ENCODE assay signal across 12 cellular contexts in genomic region chr4:176193898-176194297, GRCh38. TPM values are rescaled to one million over a fixed set of nuclear protein-coding genes. Genes with fewer than 3 reads are reported as not detected.
DNase-seq lines count a peak whose midpoint lies in the region; ATAC-seq, FAIRE-seq and TF ChIP-seq lines count a peak whose summit lies in the region.
"Had no signal": no experiment of that assay in that cellular context is flagged by ENCODE, and none has a peak within 500 bp of the region (broad histone marks: within the 10 kb centered on the region; RNA-seq: fewer than 3 reads in every experiment).

No MANE protein-coding gene starts in this region.

- H3K4me3 ChIP-seq in PC-3 (ENCODE audit: low read length) (no peak overlapping the region; the same call in 1 of the 2 replicates), bronchial epithelial cell (ENCODE audit: low read depth, low read length) (no peak overlapping the region), small intestine (ENCODE audit: low read depth in 1 of 2, low read length in 2 of 2) (no peak overlapping the region)
- H3K4me3 ChIP-seq: coronary artery, stomach had no signal

- no peaks in the 10 kb centered on the region for H4K20me1 ChIP-seq in PC-3 (ENCODE audit: low read length)

- ATAC-seq in PC-3: peak; percentile 90
- no peak for ATAC-seq in HG02870 (IDR thresholded peaks at IDR 0.05; ENCODE audit: unreplicated experiment)
- ATAC-seq in effector memory CD8-positive, alpha-beta T cell (replicated peaks): no peak

- no peak overlapping the region for H3K4me3 Mint-ChIP-seq in effector memory CD8-positive, alpha-beta T cell

- H2AFZ ChIP-seq in PC-3 (ENCODE audit: low read length): peak overlapping the region; percentile 57

- BruUV-seq in PC-3 (replicated peaks; lab: Mats Ljungman, UMichigan): no TSS peak

- H3K9me3 Mint-ChIP-seq in effector memory CD8-positive, alpha-beta T cell: peaks cover 0 to 2% of the 10 kb centered on the region in 2 donors

- CTCF ChIA-PET in PC-3 (lab: Charles Lee): no interaction called here

- H3K27me3 Mint-ChIP-seq in effector memory CD8-positive, alpha-beta T cell: peaks cover 32 to 35% of the 10 kb centered on the region in 2 donors

- H3K79me2 ChIP-seq in PC-3 (ENCODE audit: low read length): no peaks in the 10 kb centered on the region

- peak overlapping the region; percentile 52 for H3K9ac ChIP-seq in PC-3 (ENCODE audit: low read length)
- H3K9ac ChIP-seq: KMS-11 had no signal

- H3K9me3 ChIP-seq in PC-3 (ENCODE audit: low read length) (no peaks in the 10 kb centered on the region), small intestine (ENCODE audit: control insufficient read depth, low read depth) (no peaks in the 10 kb centered on the region)
- H3K9me3 ChIP-seq: stomach had no signal

- H3K27ac ChIP-seq in PC-3 (ENCODE audit: low read length): peak overlapping the region; percentile 82
- no peak overlapping the region for H3K27ac ChIP-seq in small intestine (ENCODE audit: low read depth in 1 of 2, low read length in 1 of 2)
- H3K27ac ChIP-seq: coronary artery, KMS-11 had no signal

- H3K9me2 ChIP-seq in PC-3 (replicated peaks; ENCODE audit: low read length): no peaks in the 10 kb centered on the region

- H3K36me3 ChIP-seq in PC-3 (ENCODE audit: low read depth, low read length) (no peaks in the 10 kb centered on the region), bronchial epithelial cell (ENCODE audit: control insufficient read depth, insufficient read depth, low read length) (no peaks in the 10 kb centered on the region), small intestine (ENCODE audit: control insufficient read depth in 2 of 2, insufficient read depth in 2 of 2, low read length in 2 of 2) (no peaks in the 10 kb centered on the region)
- H3K36me3 ChIP-seq: stomach had no signal

- H3K36me3 Mint-ChIP-seq in effector memory CD8-positive, alpha-beta T cell (ENCODE audit: insufficient read depth): peaks cover 11% of the 10 kb centered on the region

- peaks cover 9 to 10% of the 10 kb centered on the region in 2 donors for H3K4me1 Mint-ChIP-seq in effector memory CD8-positive, alpha-beta T cell (ENCODE audit: low read depth in 2 of 2)

- intact Hi-C loops in PC-3 (cut with micrococcal nuclease): loop anchor here (2.0 kb wide), 1 partner anchor 77 kb away; no protein-coding TSS in a partner anchor

- DNase-seq in EH (ENCODE audit: low read depth) (peak; percentile 86), PC-3 (peak; percentile 84), bronchial epithelial cell (ENCODE audit: low read depth) (peak; percentile 96), small intestine (peak; percentile 24), inferior parietal cortex (ENCODE audit: extremely low spot score) (no peak), DMS114 treated with DMSO at 0.1 percent for 48 hours (lab: John Stamatoyannopoulos, UW; ENCODE audit: unreplicated experiment) (no peak)
- no peak for DNase-seq in effector memory CD8-positive, alpha-beta T cell
- DNase-seq: activated CD4-positive, CD25-positive, alpha-beta regulatory T cell; stomach had no signal

- no peak for TF ChIP-seq CTCF in PC-3 (conservative IDR thresholded peaks at IDR 0.05; ENCODE audit: low read depth, low read length)
- TF ChIP-seq CTCF in bronchial epithelial cell (IDR thresholded peaks at IDR 0.05; ENCODE audit: insufficient read depth, low read length, severe bottlenecking): no peak

- 48 to 68% (median 58%) methylated on average over 4 of the region's 4 CpGs for WGBS in small intestine, 3 donors

- POLR2A ChIA-PET in PC-3 (lab: Charles Lee; ENCODE audit: unreplicated experiment): no interaction called here

- H3K27me3 ChIP-seq in PC-3 (ENCODE audit: low read length): no peaks in the 10 kb centered on the region
- no peaks in the 10 kb centered on the region for H3K27me3 ChIP-seq in bronchial epithelial cell (ENCODE audit: control insufficient read depth, insufficient read depth, low read length)
- peaks cover 0 to 3% of the 10 kb centered on the region in 2 donors for H3K27me3 ChIP-seq in small intestine (ENCODE audit: control insufficient read depth in 2 of 2, insufficient read depth in 2 of 2, low read length in 2 of 2)
- H3K27me3 ChIP-seq: stomach had no signal

- H3F3A ChIP-seq in PC-3 (ENCODE audit: low read length, unreplicated experiment): no peaks in the 10 kb centered on the region

- FAIRE-seq in bronchial epithelial cell (lab: Jason Lieb, UNC) (peak; percentile 47), small intestine (lab: Jason Lieb, UNC) (no peak)

- no peak overlapping the region for H3K27ac Mint-ChIP-seq in effector memory CD8-positive, alpha-beta T cell

- H3K4me1 ChIP-seq in PC-3 (ENCODE audit: insufficient read depth, low read length) (peaks cover 43% of the 10 kb centered on the region), small intestine (ENCODE audit: control insufficient read depth in 2 of 2, insufficient read depth in 1 of 2, low read depth in 1 of 2, low read length in 1 of 2) (peaks cover 0 to 2% of the 10 kb centered on the region in 2 donors)

- H3K4me2 ChIP-seq in PC-3 (ENCODE audit: low read length): peak overlapping the region; percentile 68
- H3K4me2 ChIP-seq: KMS-11 had no signal

RNA-seq across cellular contexts. Expression of gene SPATA4, which starts 1.5 kb away (rescaled TPM):
- 0.15 TPM in 1 of 2 replicates, not detected in the other for total RNA-seq in PC-3 (2014; rRNA removed)
- total RNA-seq in bronchial epithelial cell: under 0.01 and 0.13 TPM in 2 replicates
- polyA plus RNA-seq in small intestine: not detected
- total RNA-seq: stomach had no signal

Comparison
In these comparisons a context has a peak if more than half of its experiments do, and no peak if none do; other contexts are left out.
1. DNase-seq: peak in EH (single experiment), PC-3 (single experiment), bronchial epithelial cell (single experiment) and small intestine (single experiment); none in inferior parietal cortex (single experiment), effector memory CD8-positive, alpha-beta T cell (0 of 3) and DMS114 treated with DMSO at 0.1 percent for 48 hours (single experiment).